ENCODE assay signal across 30 cellular contexts in genomic region chr19:45298264-45298663, GRCh38. TPM values are rescaled to one million over a fixed set of nuclear protein-coding genes. Genes with fewer than 3 reads are reported as not detected.
"Had no signal": no experiment of that assay in that cellular context is flagged by ENCODE, and none has a peak within 500 bp of the region (broad histone marks: within the 10 kb centered on the region; RNA-seq: fewer than 3 reads in every experiment).

No MANE protein-coding gene starts in this region.

- H3K27ac Mint-ChIP-seq: mesothelial cell of epicardium had no signal

- H3K4me1 ChIP-seq: gastrocnemius medialis, left lung, lower lobe of right lung had no signal

- H3K27me3 ChIP-seq: dorsolateral prefrontal cortex, esophagus squamous epithelium, gastrocnemius medialis, heart right ventricle, left lung had no signal

- H3K4me1 Mint-ChIP-seq: mesothelial cell of epicardium had no signal

- H3K27ac ChIP-seq: coronary artery, dorsolateral prefrontal cortex, epithelial cell of prostate, esophagus squamous epithelium, gastrocnemius medialis, heart right ventricle, left lung, lower lobe of right lung had no signal

- FAIRE-seq: colon, islet of Langerhans, keratinocyte had no signal

- H3K36me3 ChIP-seq: gastrocnemius medialis had no signal

- H3K9me3 Mint-ChIP-seq: mesothelial cell of epicardium had no signal

- H3K9me3 ChIP-seq: esophagus squamous epithelium, left lung, lower lobe of right lung, mucosa of descending colon had no signal

- DNase-seq: dermis blood vessel endothelial cell; dorsolateral prefrontal cortex; effector CD4-positive, alpha-beta T cell; effector memory CD4-positive, alpha-beta T cell; erythroblast; esophagus squamous epithelium; foreskin fibroblast; foreskin melanocyte; gastrocnemius medialis; glutamatergic neuron; head of caudate nucleus; heart right ventricle; hippocampal formation; left cardiac atrium; left lung; left ventricle myocardium superior; lower lobe of right lung; mesenchymal stem cell; mucosa of descending colon had no signal

- ATAC-seq: esophagus mucosa, gastrocnemius medialis, heart right ventricle, left cardiac atrium, left lung, left ventricle myocardium superior, lower lobe of right lung, mucosa of descending colon had no signal

- H3K4me3 ChIP-seq: coronary artery, dorsolateral prefrontal cortex, esophagus squamous epithelium, gastrocnemius medialis, heart right ventricle, left lung, lower lobe of right lung, mucosa of descending colon had no signal

- H3K4me3 Mint-ChIP-seq: mesothelial cell of epicardium had no signal

RNA-seq across cellular contexts. Expression of gene CKM, which starts 24.4 kb away (rescaled TPM):
- total RNA-seq: dermis blood vessel endothelial cell, esophagus squamous epithelium, glomerular endothelial cell, kidney epithelial cell, mesenteric fat pad, mesothelial cell of epicardium had no signal
- polyA plus RNA-seq: keratinocyte had no signal

RNA-seq across cellular contexts. Expression of gene KLC3, which starts 42.3 kb away (rescaled TPM):
- total RNA-seq: glomerular endothelial cell, left ventricle myocardium superior, mesenteric fat pad, mucosa of descending colon, myocyte had no signal

RNA-seq across cellular contexts. Expression of gene EXOC3L2, which starts 53.1 kb away (rescaled TPM):
- total RNA-seq: kidney epithelial cell, myocyte had no signal
